ENCODE assay signal across 9 cellular contexts in the genomic region with DNA sequence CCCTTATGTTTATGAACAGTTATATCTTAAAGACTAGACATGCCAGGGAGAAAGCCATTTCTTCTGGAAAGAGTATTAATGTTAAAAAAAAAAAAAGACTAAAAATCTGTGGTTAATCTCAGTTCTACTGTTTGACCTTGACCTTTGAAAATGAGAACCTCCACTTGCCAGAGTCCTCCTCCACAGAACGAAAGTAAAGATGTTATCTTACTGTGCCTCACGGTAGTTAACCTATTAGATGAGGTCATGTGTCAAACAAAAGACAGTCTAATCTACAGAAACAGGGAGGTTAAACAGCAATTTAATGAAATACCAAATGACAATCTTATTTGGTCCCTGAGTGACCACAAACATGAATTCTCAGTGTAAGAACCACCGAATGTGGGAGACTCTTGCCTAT. TPM values are rescaled to one million over a fixed set of nuclear protein-coding genes. Genes with fewer than 3 reads are reported as not detected.
A peak's percentile ranks its signal among the peaks of the same experiment; 100 is the strongest.
DNase-seq lines count a peak whose midpoint lies in the region; ATAC-seq and TF ChIP-seq lines count a peak whose summit lies in the region.
"Had no signal": no experiment of that assay in that cellular context is flagged by ENCODE, and none has a peak within 500 bp of the region (broad histone marks: within the 10 kb centered on the region; RNA-seq: fewer than 3 reads in every experiment).

No MANE protein-coding gene starts in this region.

- no peak overlapping the region for H3K9ac ChIP-seq in H9 (ENCODE audit: extremely low read depth, insufficient read length, low read length)

- H3K9me3 Mint-ChIP-seq in activated naive CD4-positive, alpha-beta T cell treated with anti-CD3 and anti-CD28 coated beads, Interleukin-2, amount 10 ng/mL, durations not matched to agents 7 days and 5 days: no peaks in the 10 kb centered on the region
- no peaks in the 10 kb centered on the region for H3K9me3 Mint-ChIP-seq in H9

- no peaks in the 10 kb centered on the region for H3K36me3 ChIP-seq in upper lobe of left lung

- H3K4me1 ChIP-seq in upper lobe of left lung (peaks cover 15 to 34% (median 16%) of the 10 kb centered on the region in 4 donors), H9 (ENCODE audit: insufficient read depth, low read length) (peaks cover 11% of the 10 kb centered on the region; the same call in 1 of the 2 replicates)

- CTCF ChIA-PET in activated naive CD4-positive, alpha-beta T cell treated with anti-CD3 and anti-CD28 coated beads, Interleukin-2, amount 10 ng/mL, durations not matched to agents 7 days and 5 days (lab: Charles Lee): interaction anchor here (1.0 to 6.4 kb wide), 18 partner anchors 12 to 406 kb away, joined by 3 to 97 read pairs (median 5); a partner anchor contains a TSS

- H3K4ac ChIP-seq in H9 (ENCODE audit: low read depth, low read length): no peak overlapping the region

- no peak overlapping the region for H3K14ac ChIP-seq in H9 (ENCODE audit: insufficient read depth, low read length)

- H3K27ac ChIP-seq in upper lobe of left lung (peak overlapping the region; percentile 37 to 67 (median 60)), H9 (ENCODE audit: insufficient read length, low read depth, low read length) (no peak overlapping the region)

- H3K9me3 ChIP-seq in T-helper 17 cell (ENCODE audit: control insufficient read depth, low read length, poor library complexity, severe bottlenecking) (no peaks in the 10 kb centered on the region), upper lobe of left lung (no peaks in the 10 kb centered on the region), H9 (ENCODE audit: control insufficient read depth, low read depth, low read length) (no peaks in the 10 kb centered on the region)

- H3K27me3 Mint-ChIP-seq in activated naive CD4-positive, alpha-beta T cell treated with anti-CD3 and anti-CD28 coated beads, Interleukin-2, amount 10 ng/mL, durations not matched to agents 7 days and 5 days: peaks cover 30% of the 10 kb centered on the region
- H3K27me3 Mint-ChIP-seq in T-helper 17 cell (no peaks in the 10 kb centered on the region), H9 (ENCODE audit: low read depth) (no peaks in the 10 kb centered on the region; the same call in none of the 2 replicates)

- H4K8ac ChIP-seq in H9 (replicated peaks; ENCODE audit: insufficient read length, low read depth, low read length): no peak overlapping the region

- no peak overlapping the region for H3K4me3 ChIP-seq in upper lobe of left lung

- H3K79me2 ChIP-seq in H9 (ENCODE audit: insufficient read depth, low read length): no peaks in the 10 kb centered on the region

- TF ChIP-seq CTCF in upper lobe of left lung (IDR thresholded peaks at IDR 0.05) (no peak), H9 (conservative IDR thresholded peaks at IDR 0.05) (no peak)

- no peak overlapping the region for H2BK5ac ChIP-seq in H9 (ENCODE audit: insufficient read length, low read length)

- peak overlapping the region; percentile 14 for H3K4me3 Mint-ChIP-seq in activated naive CD4-positive, alpha-beta T cell treated with anti-CD3 and anti-CD28 coated beads, Interleukin-2, amount 10 ng/mL, durations not matched to agents 7 days and 5 days
- H3K4me3 Mint-ChIP-seq in T-helper 17 cell: peak overlapping the region; percentile 66
- H3K4me3 Mint-ChIP-seq in H9: no peak overlapping the region

- TF ChIP-seq POLR2A in upper lobe of left lung (IDR thresholded peaks at IDR 0.05): no peak

- H2AK5ac ChIP-seq in H9 (ENCODE audit: insufficient read length, low read length): no peak overlapping the region

- no peaks in the 10 kb centered on the region for H4K20me1 ChIP-seq in H9 (ENCODE audit: control insufficient read depth, insufficient read depth, insufficient read length)

- H3K18ac ChIP-seq in H9 (ENCODE audit: insufficient read length, low read depth, low read length): no peak overlapping the region

- H3K56ac ChIP-seq in H9 (ENCODE audit: insufficient read length, low read depth, low read length): no peak overlapping the region

- H3K36me3 Mint-ChIP-seq in activated naive CD4-positive, alpha-beta T cell treated with anti-CD3 and anti-CD28 coated beads, Interleukin-2, amount 10 ng/mL, durations not matched to agents 7 days and 5 days: no peaks in the 10 kb centered on the region
- H3K36me3 Mint-ChIP-seq in T-helper 17 cell (ENCODE audit: low read depth): no peaks in the 10 kb centered on the region
- H3K36me3 Mint-ChIP-seq in H9 (ENCODE audit: insufficient read depth in 1 of 3, low read depth in 3 of 3): no peaks in the 10 kb centered on the region

- no peaks in the 10 kb centered on the region for H3K23me2 ChIP-seq in H9 (ENCODE audit: insufficient read length, low read depth, low read length, poor library complexity, severe bottlenecking)

- H2BK15ac ChIP-seq in H9 (ENCODE audit: low read depth, low read length): no peak overlapping the region

- H3K27me3 ChIP-seq in upper lobe of left lung: no peaks in the 10 kb centered on the region
- H3K27me3 ChIP-seq in H9 (ENCODE audit: insufficient read depth, low read length): no peaks in the 10 kb centered on the region

- WGBS in upper lobe of left lung, 2 donors: 22 to 30% methylated on average over 3 of the region's 3 CpGs
- no CpG with 5 or more reads among the region's 3 CpGs for WGBS in H9 (ENCODE audit: extremely low coverage, insufficient read length, low lambda C conversion rate)

- H3K27ac Mint-ChIP-seq in activated naive CD4-positive, alpha-beta T cell treated with anti-CD3 and anti-CD28 coated beads, Interleukin-2, amount 10 ng/mL, durations not matched to agents 7 days and 5 days: peak overlapping the region; percentile 90
- H3K27ac Mint-ChIP-seq in T-helper 17 cell: peak overlapping the region; percentile 82
- no peak overlapping the region for H3K27ac Mint-ChIP-seq in H9

- H2BK20ac ChIP-seq in H9 (ENCODE audit: low read depth, low read length, poor library complexity, severe bottlenecking): no peak overlapping the region

- H2AFZ ChIP-seq in H9 (ENCODE audit: low read length): no peak overlapping the region

- H2BK120ac ChIP-seq in H9 (ENCODE audit: low read depth, low read length, poor library complexity, severe bottlenecking): no peak overlapping the region

- peaks cover 65% of the 10 kb centered on the region for H3K4me1 Mint-ChIP-seq in activated naive CD4-positive, alpha-beta T cell treated with anti-CD3 and anti-CD28 coated beads, Interleukin-2, amount 10 ng/mL, durations not matched to agents 7 days and 5 days
- H3K4me1 Mint-ChIP-seq in T-helper 17 cell: peaks cover 48% of the 10 kb centered on the region
- peaks cover 23 to 26% of the 10 kb centered on the region in 2 experiments for H3K4me1 Mint-ChIP-seq in H9

- no peak overlapping the region for H2BK12ac ChIP-seq in H9 (ENCODE audit: insufficient read length, low read depth, low read length)

- ATAC-seq in HG02973 (IDR thresholded peaks at IDR 0.05; ENCODE audit: unreplicated experiment) (peak; percentile 65), T-helper 17 cell (peak; percentile 79), upper lobe of left lung (ENCODE audit: low FRiP score in 2 of 2) (no peak)

- H3K4me2 ChIP-seq in H9 (ENCODE audit: insufficient read depth, insufficient read length, low read length): no peak overlapping the region

- H3K79me1 ChIP-seq in H9 (ENCODE audit: insufficient read depth, low read depth, low read length, poor library complexity, severe bottlenecking): no peaks in the 10 kb centered on the region

- no peak overlapping the region for H3K23ac ChIP-seq in H9 (ENCODE audit: insufficient read length, low read depth, low read length)

- H3T11ph ChIP-seq in H9 (ENCODE audit: low read length): no peak overlapping the region

- no peak overlapping the region for H4K5ac ChIP-seq in H9 (ENCODE audit: insufficient read length, low read depth, low read length)

- DNase-seq in activated naive CD4-positive, alpha-beta T cell treated with anti-CD3 and anti-CD28 coated beads, Interleukin-2, amount 10 ng/mL, durations not matched to agents 7 days and 5 days: no peak
- DNase-seq in activated naive CD4-positive, alpha-beta T cell (lab: John Stamatoyannopoulos, UW): no peak
- DNase-seq in T-helper 17 cell (no peak), upper lobe of left lung (no peak), H9 (no peak), cerebellum (ENCODE audit: low spot score) (no peak)
- no peak for DNase-seq in stimulated activated CD4-positive, alpha-beta T cell treated with anti-CD3 and anti-CD28 coated beads, Interleukin-4, amount 100 ng/mL, for 1 hour
- DNase-seq: NCI-H2029 treated with DMSO at 0.1 percent for 48 hours had no signal

- TF ChIP-seq EP300 in upper lobe of left lung (IDR thresholded peaks at IDR 0.05): no peak

- H4K91ac ChIP-seq in H9 (ENCODE audit: insufficient read length, low read depth, low read length): no peak overlapping the region

RNA-seq across cellular contexts. Expression of a gene that starts 51.2 kb away (rescaled TPM):
- total RNA-seq in T-helper 17 cell (under 1 TPM in 1 of 2 donors, not detected in 1; 0.05 TPM), upper lobe of left lung (under 1 TPM in 2 of 6 donors, not detected in 4; 0.10 to 0.29 TPM), H9 (2021) (0.07 TPM in 1 of 2 replicates, not detected in the other), cerebellum (not detected)

RNA-seq across cellular contexts. Expression of a gene that starts 57.5 kb away (rescaled TPM):
- total RNA-seq in T-helper 17 cell: 1 to 10 TPM; 8.0 to 9.8 TPM
- total RNA-seq in upper lobe of left lung: 10 to 100 TPM in 1 of 6 donors, 1 to 10 TPM in 4, not detected in 1; 5.5 to 33.1 (median 6.8) TPM
- not detected in 2 replicates for total RNA-seq in H9 (2021)
- total RNA-seq in cerebellum: 3.7 TPM

Comparison
In these comparisons a context has a peak if more than half of its experiments do, and no peak if none do; other contexts are left out.
1. H3K27ac Mint-ChIP-seq: peak in activated naive CD4-positive, alpha-beta T cell treated with anti-CD3 and anti-CD28 coated beads, Interleukin-2, amount 10 ng/mL, durations not matched to agents 7 days and 5 days (single experiment) and T-helper 17 cell (single experiment); none in H9 (0 of 3).
2. H3K4me3 Mint-ChIP-seq: peak in activated naive CD4-positive, alpha-beta T cell treated with anti-CD3 and anti-CD28 coated beads, Interleukin-2, amount 10 ng/mL, durations not matched to agents 7 days and 5 days (single experiment) and T-helper 17 cell (single experiment); none in H9 (0 of 2).
3. ATAC-seq: peak in HG02973 (single experiment) and T-helper 17 cell (single experiment); none in upper lobe of left lung (0 of 2).